ENCODE assay signal across 2 cellular contexts in the genomic region with DNA sequence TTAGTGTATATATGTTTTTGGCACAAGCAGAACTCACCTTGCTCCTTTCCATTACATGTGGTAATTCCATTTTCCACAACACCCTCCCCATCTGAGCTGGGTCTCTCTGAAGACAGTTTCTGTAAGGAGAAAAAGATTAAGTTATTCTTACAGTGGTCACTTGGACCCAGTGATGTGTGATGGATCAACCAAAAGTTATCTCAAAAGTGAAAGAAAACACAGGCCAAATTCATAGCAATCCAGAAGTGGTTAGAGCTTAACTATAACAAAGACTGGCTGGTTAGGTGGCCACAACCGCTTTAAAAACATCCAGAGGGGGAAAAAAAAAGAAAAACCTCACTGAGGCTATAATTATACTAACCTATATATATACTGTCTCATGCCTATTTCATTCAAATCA.
TF ChIP-seq lines count a peak whose summit lies in the region.

No MANE protein-coding gene starts in this region.

TF ChIP-seq in IMR-90, 13 proteins besides CTCF, POLR2A, EP300 and RAD21:
- no peak for TF ChIP-seq MAFK (IDR thresholded peaks at IDR 0.05; ENCODE audit: low read depth, low read length)

TF ChIP-seq in endothelial cell of umbilical vein, 7 proteins besides CTCF, POLR2A, EP300 and RAD21:
- TF ChIP-seq MYC (IDR thresholded peaks at IDR 0.05; ENCODE audit: low read depth, low read length) (no peak), GATA2 (IDR thresholded peaks at IDR 0.05; ENCODE audit: insufficient read depth, insufficient read length, low read depth, low read length) (no peak), JUN (IDR thresholded peaks at IDR 0.05; ENCODE audit: borderline replicate concordance, insufficient read depth, insufficient read length, low read depth) (no peak), EZH2 (IDR thresholded peaks at IDR 0.05; ENCODE audit: borderline replicate concordance, low read depth, low read length, severe bottlenecking) (no peak), POLR2AphosphoS5 (IDR thresholded peaks at IDR 0.05; ENCODE audit: insufficient read depth, low read depth, low read length) (no peak), FOS (IDR thresholded peaks at IDR 0.05; ENCODE audit: borderline replicate concordance, insufficient read depth, low read length) (no peak)
- TF ChIP-seq, protein P1, sequence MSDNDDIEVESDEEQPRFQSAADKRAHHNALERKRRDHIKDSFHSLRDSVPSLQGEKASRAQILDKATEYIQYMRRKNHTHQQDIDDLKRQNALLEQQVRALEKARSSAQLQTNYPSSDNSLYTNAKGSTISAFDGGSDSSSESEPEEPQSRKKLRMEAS (IDR thresholded peaks at IDR 0.05; ENCODE audit: insufficient read depth, insufficient read length), result no peak
